ENCODE assay signal across 9 cellular contexts in genomic region chr11:60193687-60194433, GRCh38. TPM values are rescaled to one million over a fixed set of nuclear protein-coding genes. Genes with fewer than 3 reads are reported as not detected.
DNase-seq lines count a peak whose midpoint lies in the region; ATAC-seq, FAIRE-seq and TF ChIP-seq lines count a peak whose summit lies in the region.
"Had no signal": no experiment of that assay in that cellular context is flagged by ENCODE, and none has a peak within 500 bp of the region (broad histone marks: within the 10 kb centered on the region; RNA-seq: fewer than 3 reads in every experiment).

No MANE protein-coding gene starts in this region.

- peaks cover 13 to 77% (median 28%) of the 10 kb centered on the region in 10 experiments; a peak in 18 of 20 replicates for H3K4me1 ChIP-seq in BLaER1 treated with 17β-estradiol and CSF1 and Interleukin-3, amounts not matched to agents 10 nM and 100 nM
- H3K4me1 ChIP-seq in OCI-LY1 (ENCODE audit: insufficient read depth, low read length, severe bottlenecking) (no peaks in the 10 kb centered on the region), pancreas (no peaks in the 10 kb centered on the region)

- no peaks in the 10 kb centered on the region for H3K9me2 ChIP-seq in OCI-LY1 (ENCODE audit: low read depth, low read length)

- H3K27me3 ChIP-seq in BLaER1 treated with 17β-estradiol and CSF1 and Interleukin-3, amounts not matched to agents 10 nM and 100 nM, result no peaks in the 10 kb centered on the region
- H3K27me3 ChIP-seq in OCI-LY1 (ENCODE audit: insufficient read depth, low read length) (no peaks in the 10 kb centered on the region), pancreas (no peaks in the 10 kb centered on the region)

- H3F3A ChIP-seq in OCI-LY1 (ENCODE audit: insufficient read depth, low read length), result no peaks in the 10 kb centered on the region

- H3K36me3 ChIP-seq in BLaER1 treated with 17β-estradiol and CSF1 and Interleukin-3, amounts not matched to agents 10 nM and 100 nM, result peaks cover 0 to 3% (median 0%) of the 10 kb centered on the region in 11 experiments; a peak in 1 of 22 replicates
- no peaks in the 10 kb centered on the region for H3K36me3 ChIP-seq in OCI-LY1 (ENCODE audit: insufficient read depth, low read length)
- no peaks in the 10 kb centered on the region for H3K36me3 ChIP-seq in pancreas

- TF ChIP-seq CTCF in OCI-LY1 (IDR thresholded peaks at IDR 0.05; ENCODE audit: low read length), result peak; percentile 89
- peak; percentile 84 for TF ChIP-seq CTCF in fibroblast of villous mesenchyme (IDR thresholded peaks at IDR 0.05; ENCODE audit: insufficient read depth, low read depth, low read length)
- TF ChIP-seq CTCF in pancreas (IDR thresholded peaks at IDR 0.05), result peak; percentile 34 to 64 (median 50)

- H3K79me2 ChIP-seq in OCI-LY1 (ENCODE audit: insufficient read depth, low read length), result no peaks in the 10 kb centered on the region

- DNase-seq in activated T-cell treated with anti-CD3 and anti-CD28 coated beads for 48 hours (ENCODE audit: low read depth), result peak; percentile 54
- peak; percentile 37 for DNase-seq in fibroblast of villous mesenchyme (ENCODE audit: low read depth)
- peak in 4 of 6 donors; percentile 29 to 62 (median 34) for DNase-seq in pancreas
- DNase-seq in T1000 (lab: John Stamatoyannopoulos, UW), result no peak

- H4K20me1 ChIP-seq in BLaER1 treated with 17β-estradiol and CSF1 and Interleukin-3, amounts not matched to agents 10 nM and 100 nM, result no peaks in the 10 kb centered on the region
- H4K20me1 ChIP-seq in OCI-LY1 (ENCODE audit: insufficient read depth, low read length), result no peaks in the 10 kb centered on the region

- intact Hi-C loops in pancreas (cut with DNase I), result no loop called here

- no peak overlapping the region for H3K4me3 ChIP-seq in BLaER1 treated with 17β-estradiol and CSF1 and Interleukin-3, amounts not matched to agents 10 nM and 100 nM
- no peak overlapping the region for H3K4me3 ChIP-seq in OCI-LY1 (ENCODE audit: low read depth, low read length, poor library complexity, severe bottlenecking)
- no peak overlapping the region for H3K4me3 ChIP-seq in fibroblast of villous mesenchyme (ENCODE audit: low read depth, low read length)
- no peak overlapping the region for H3K4me3 ChIP-seq in pancreas

- peak overlapping the region; percentile 12 to 82 (median 36); a peak in 20 of 22 replicates for H3K4me2 ChIP-seq in BLaER1 treated with 17β-estradiol and CSF1 and Interleukin-3, amounts not matched to agents 10 nM and 100 nM
- no peak overlapping the region for H3K4me2 ChIP-seq in OCI-LY1 (ENCODE audit: low read length)

- WGBS in pancreas, 2 donors, result 0 to 19% methylated on average over 1 of the region's 1 CpG

- peak overlapping the region in 7 of 11 experiments; percentile 12 to 50 (median 42); a peak in 9 of 22 replicates for H3K9ac ChIP-seq in BLaER1 treated with 17β-estradiol and CSF1 and Interleukin-3, amounts not matched to agents 10 nM and 100 nM
- H3K9ac ChIP-seq in OCI-LY1 (ENCODE audit: low read length), result no peak overlapping the region

- no peak overlapping the region for H2AFZ ChIP-seq in OCI-LY1 (ENCODE audit: low read length)

- H3K9me3 ChIP-seq in BLaER1 treated with 17β-estradiol and CSF1 and Interleukin-3, amounts not matched to agents 10 nM and 100 nM (replicated peaks in 1 of 11), result peaks cover 21 to 65% (median 34%) of the 10 kb centered on the region in 11 experiments
- H3K9me3 ChIP-seq in OCI-LY1 (ENCODE audit: low read length) (no peaks in the 10 kb centered on the region), pancreas (no peaks in the 10 kb centered on the region)

- ATAC-seq in GM19023 (IDR thresholded peaks at IDR 0.05; ENCODE audit: unreplicated experiment), result peak; percentile 91
- ATAC-seq in HG03354 (IDR thresholded peaks at IDR 0.05; ENCODE audit: poor library complexity, severe bottlenecking, unreplicated experiment), result peak; percentile 96
- ATAC-seq in pancreas, result peak; percentile 70 to 93 (median 85)

- peak overlapping the region; percentile 44 to 72 (median 63); a peak in 19 of 22 replicates for H3K27ac ChIP-seq in BLaER1 treated with 17β-estradiol and CSF1 and Interleukin-3, amounts not matched to agents 10 nM and 100 nM
- H3K27ac ChIP-seq in OCI-LY1 (ENCODE audit: low read depth, low read length, poor library complexity, severe bottlenecking) (no peak overlapping the region), pancreas (peak overlapping the region in 1 of 4 donors; percentile 23)

- no peak for FAIRE-seq in pancreas (lab: Jason Lieb, UNC)

RNA-seq across cellular contexts. Expression of gene MS4A6A, which starts 11.0 kb away (rescaled TPM):
- total RNA-seq in fibroblast of villous mesenchyme (not detected in 2 replicates), pancreas (10 to 100 TPM in 3 of 6 donors, 1 to 10 TPM in 3; 3.1 to 69.3 (median 17.6) TPM)
- polyA plus RNA-seq in pancreas, result 1 to 10 TPM; 6.8 to 7.2 TPM
- total RNA-seq: T-helper 1 cell treated with Interleukin-12 subunit alpha and Interleukin-12 subunit beta and Interleukin-4 antibody, amounts not matched to agents 30 ng/mL and 1 ng/mL, for 36 hours had no signal

RNA-seq across cellular contexts. Expression of gene MS4A4E, which starts 49.1 kb away (rescaled TPM):
- total RNA-seq in fibroblast of villous mesenchyme (not detected in 2 replicates), pancreas (1 to 10 TPM in 1 of 6 donors, under 1 TPM in 4, not detected in 1; 0.24 to 3.3 (median 0.52) TPM)
- polyA plus RNA-seq in pancreas, result under 1 TPM; 0.14 to 0.34 TPM
- total RNA-seq: T-helper 1 cell treated with Interleukin-12 subunit alpha and Interleukin-12 subunit beta and Interleukin-4 antibody, amounts not matched to agents 30 ng/mL and 1 ng/mL, for 36 hours had no signal
